In genomic region chr4:6032249-6033244, GRCh38 we compare ENCODE assay signal across 11 cellular contexts. TPM values are rescaled to one million over a fixed set of nuclear protein-coding genes. Genes with fewer than 3 reads are reported as not detected.
DNase-seq lines count a peak whose midpoint lies in the region; ATAC-seq and TF ChIP-seq lines count a peak whose summit lies in the region.
"Had no signal": no experiment of that assay in that cellular context is flagged by ENCODE, and none has a peak within 500 bp of the region (broad histone marks: within the 10 kb centered on the region; RNA-seq: fewer than 3 reads in every experiment).

No MANE protein-coding gene starts in this region.

- H2BK15ac ChIP-seq in H9 (ENCODE audit: low read depth, low read length) = no peak overlapping the region

- H2BK120ac ChIP-seq in H9 (ENCODE audit: low read depth, low read length, poor library complexity, severe bottlenecking) = no peak overlapping the region

- H3K23me2 ChIP-seq in H9 (ENCODE audit: insufficient read length, low read depth, low read length, poor library complexity, severe bottlenecking) = no peaks in the 10 kb centered on the region

- H3K4me1 ChIP-seq in H9 (ENCODE audit: insufficient read depth, low read length) = peaks cover 2% of the 10 kb centered on the region; the same call in 1 of the 2 replicates
- peaks cover 0 to 18% (median 0%) of the 10 kb centered on the region in 3 donors for H3K4me1 ChIP-seq in gastroesophageal sphincter
- H3K4me1 ChIP-seq: adrenal gland had no signal

- no peak overlapping the region for H3T11ph ChIP-seq in H9 (ENCODE audit: low read length)

- peak; percentile 34 for ATAC-seq in gastroesophageal sphincter

- no peaks in the 10 kb centered on the region for H3K36me3 ChIP-seq in gastroesophageal sphincter
- H3K36me3 ChIP-seq: adrenal gland had no signal

- H3K27ac Mint-ChIP-seq in H9 = peak overlapping the region; percentile 32 to 68 (median 43); a peak in 3 of 7 replicates

- no peaks in the 10 kb centered on the region for H3K9me3 Mint-ChIP-seq in H9

- peak overlapping the region; percentile 31; the same call in 1 of the 2 replicates for H3K14ac ChIP-seq in H9 (ENCODE audit: insufficient read depth, low read length)

- no peak overlapping the region for H3K56ac ChIP-seq in H9 (ENCODE audit: insufficient read length, low read depth, low read length)

- no peak overlapping the region for H2AK5ac ChIP-seq in H9 (ENCODE audit: insufficient read length, low read length)

- no peak overlapping the region for H4K5ac ChIP-seq in H9 (ENCODE audit: insufficient read length, low read depth, low read length)

- no peak overlapping the region for H3K4me3 Mint-ChIP-seq in H9

- no CpG with 5 or more reads among the region's 11 CpGs for WGBS in H9 (ENCODE audit: extremely low coverage, insufficient read length, low lambda C conversion rate)
- whole genome bisulfite sequencing in gastroesophageal sphincter (ENCODE audit: low coverage in 1 of 2), 2 donors = 66 to 83% methylated on average over 1 to 8 of the region's 11 CpGs

- H3K4me1 Mint-ChIP-seq in H9 = peaks cover 36 to 43% of the 10 kb centered on the region in 2 experiments

- TF ChIP-seq POLR2A in gastroesophageal sphincter (IDR thresholded peaks at IDR 0.05) = no peak

- TF ChIP-seq EP300 in gastroesophageal sphincter (IDR thresholded peaks at IDR 0.05) = no peak

- H3K27ac ChIP-seq in H9 (ENCODE audit: insufficient read length, low read depth, low read length) (no peak overlapping the region), gastroesophageal sphincter (no peak overlapping the region)
- H3K27ac ChIP-seq: adrenal gland had no signal

- H3K27me3 ChIP-seq in H9 (ENCODE audit: insufficient read depth, low read length) (no peaks in the 10 kb centered on the region), gastroesophageal sphincter (peaks cover 11% of the 10 kb centered on the region)
- H3K27me3 ChIP-seq: adrenal gland had no signal

- no peak overlapping the region for H4K8ac ChIP-seq in H9 (replicated peaks; ENCODE audit: insufficient read length, low read depth, low read length)

- no peaks in the 10 kb centered on the region for H3K79me1 ChIP-seq in H9 (ENCODE audit: insufficient read depth, low read depth, low read length, poor library complexity, severe bottlenecking)

- no peaks in the 10 kb centered on the region for H3K36me3 Mint-ChIP-seq in H9 (ENCODE audit: insufficient read depth in 1 of 3, low read depth in 3 of 3)

- DNase-seq in H9 = no peak
- DNase-seq in NCI-H460 (ENCODE audit: extremely low read depth, low read depth) = peak; percentile 43
- peak; percentile 66 for DNase-seq in posterior vena cava (ENCODE audit: low spot score)
- DNase-seq in NCI-H1436 treated with DMSO at 0.1 percent for 48 hours (lab: John Stamatoyannopoulos, UW) = no peak
- DNase-seq in UCSD-AML1 (lab: John Stamatoyannopoulos, UW; ENCODE audit: unreplicated experiment) = no peak
- DNase-seq in stimulated activated CD4-positive, alpha-beta T cell treated with anti-CD3 and anti-CD28 coated beads, Interleukin-2, amount 100 ng/mL, for 48 hours = no peak
- no peak for DNase-seq in MV-4-11 (lab: John Stamatoyannopoulos, UW)
- DNase-seq: adrenal gland, Calu3, T-helper 2 cell had no signal

- no peak overlapping the region for H3K4ac ChIP-seq in H9 (ENCODE audit: low read depth, low read length)

- no peak overlapping the region for H2BK12ac ChIP-seq in H9 (ENCODE audit: insufficient read length, low read depth, low read length)

- no peak overlapping the region for H3K4me3 ChIP-seq in gastroesophageal sphincter
- H3K4me3 ChIP-seq: adrenal gland had no signal

- H3K18ac ChIP-seq in H9 (ENCODE audit: insufficient read length, low read depth, low read length) = no peak overlapping the region

- no peak overlapping the region for H2BK20ac ChIP-seq in H9 (ENCODE audit: low read depth, low read length, poor library complexity, severe bottlenecking)

- H3K9me3 ChIP-seq in H9 (ENCODE audit: control insufficient read depth, low read depth, low read length) (no peaks in the 10 kb centered on the region), gastroesophageal sphincter (no peaks in the 10 kb centered on the region)
- H3K9me3 ChIP-seq: adrenal gland had no signal

- no peak overlapping the region for H3K9ac ChIP-seq in H9 (ENCODE audit: extremely low read depth, insufficient read length, low read length)

- intact Hi-C loops in posterior vena cava (cut with DNase I) = no loop called here

- H3K23ac ChIP-seq in H9 (ENCODE audit: insufficient read length, low read depth, low read length) = no peak overlapping the region

- peaks cover 6% of the 10 kb centered on the region for H3K27me3 Mint-ChIP-seq in H9 (ENCODE audit: low read depth)

- no peaks in the 10 kb centered on the region for H4K20me1 ChIP-seq in H9 (ENCODE audit: control insufficient read depth, insufficient read depth, insufficient read length)

- H2BK5ac ChIP-seq in H9 (ENCODE audit: insufficient read length, low read length) = no peak overlapping the region

- no peak overlapping the region for H4K91ac ChIP-seq in H9 (ENCODE audit: insufficient read length, low read depth, low read length)

- H2AFZ ChIP-seq in H9 (ENCODE audit: low read length) = no peak overlapping the region

- no peaks in the 10 kb centered on the region for H3K79me2 ChIP-seq in H9 (ENCODE audit: insufficient read depth, low read length)

- peak; percentile 25; the same call in 2 of the 3 replicates for TF ChIP-seq CTCF in H9 (conservative IDR thresholded peaks at IDR 0.05)
- peak in 2 of 4 experiments; percentile 5 to 15 for TF ChIP-seq CTCF in gastroesophageal sphincter (IDR thresholded peaks at IDR 0.05)

- H3K4me2 ChIP-seq in H9 (ENCODE audit: insufficient read depth, insufficient read length, low read length) = no peak overlapping the region

RNA-seq across cellular contexts. Expression of gene C4orf50, which starts 14.3 kb away (rescaled TPM):
- 0.17 and 0.18 TPM in 2 replicates for total RNA-seq in H9 (2021)
- total RNA-seq in NCI-H460 (2014; rRNA removed; shearing (Covaris generic)) = not detected in 2 replicates
- not detected in 2 replicates for polyA plus RNA-seq in NCI-H460 (2014; cell fraction: nucleus; rRNA removed)
- total RNA-seq in gastroesophageal sphincter = under 1 TPM; under 0.01 to 0.25 (median 0.12) TPM
- not detected for total RNA-seq in posterior vena cava
- total RNA-seq: Calu3 had no signal

Comparison
In these comparisons a context has a peak if more than half of its experiments do, and no peak if none do; other contexts are left out.
1. DNase-seq: peak in NCI-H460 (single experiment) and posterior vena cava (single experiment); none in H9 (single experiment), NCI-H1436 treated with DMSO at 0.1 percent for 48 hours (single experiment), UCSD-AML1 (single experiment), stimulated activated CD4-positive, alpha-beta T cell treated with anti-CD3 and anti-CD28 coated beads, Interleukin-2, amount 100 ng/mL, for 48 hours (0 of 2) and MV-4-11 (single experiment).